1 cellular context compared by ENCODE assay signal in the genomic region with DNA sequence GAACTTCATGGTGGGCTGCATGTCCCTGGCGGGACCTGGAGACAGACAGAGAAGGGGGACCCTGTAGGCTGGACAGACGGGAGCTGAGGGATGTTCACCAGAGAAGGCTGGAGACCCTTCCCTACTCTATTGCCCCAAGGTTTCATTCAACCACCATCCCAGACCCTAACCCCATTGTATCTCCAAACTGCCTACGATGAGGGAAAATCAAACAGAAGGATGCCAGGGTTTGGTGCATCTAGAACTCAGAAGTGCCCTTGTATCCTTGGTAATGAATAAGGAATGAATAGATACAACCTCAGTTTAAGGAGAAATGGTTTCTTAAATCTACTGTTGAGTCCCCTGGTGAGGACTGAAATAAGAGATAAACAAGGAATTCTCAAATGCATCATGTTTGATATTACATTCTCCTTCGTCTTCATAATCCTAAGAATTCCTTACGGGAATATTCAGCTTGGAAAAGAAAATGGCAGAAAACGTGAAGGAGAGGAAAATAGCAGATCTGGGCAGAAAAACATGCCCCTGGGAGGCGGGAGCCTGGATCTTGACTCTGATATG.
TF ChIP-seq lines count a peak whose summit lies in the region.

No MANE protein-coding gene starts in this region.

TF ChIP-seq in IMR-90, 13 proteins besides CTCF, POLR2A, EP300 and RAD21:
- no peak for TF ChIP-seq MXI1 (IDR thresholded peaks at IDR 0.05; ENCODE audit: borderline replicate concordance, low read depth, low read length)
- TF ChIP-seq CHD1 (IDR thresholded peaks at IDR 0.05; ENCODE audit: low read depth, low read length): no peak
- TF ChIP-seq RCOR1 (IDR thresholded peaks at IDR 0.05; ENCODE audit: insufficient replicate concordance, low read length): no peak
- no peak for TF ChIP-seq SMC3 (IDR thresholded peaks at IDR 0.05; ENCODE audit: low read depth, low read length)
- no peak for TF ChIP-seq FOS (IDR thresholded peaks at IDR 0.05; ENCODE audit: low read depth, low read length)
- TF ChIP-seq, protein P1, sequence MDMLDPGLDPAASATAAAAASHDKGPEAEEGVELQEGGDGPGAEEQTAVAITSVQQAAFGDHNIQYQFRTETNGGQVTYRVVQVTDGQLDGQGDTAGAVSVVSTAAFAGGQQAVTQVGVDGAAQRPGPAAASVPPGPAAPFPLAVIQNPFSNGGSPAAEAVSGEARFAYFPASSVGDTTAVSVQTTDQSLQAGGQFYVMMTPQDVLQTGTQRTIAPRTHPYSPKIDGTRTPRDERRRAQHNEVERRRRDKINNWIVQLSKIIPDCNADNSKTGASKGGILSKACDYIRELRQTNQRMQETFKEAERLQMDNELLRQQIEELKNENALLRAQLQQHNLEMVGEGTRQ (IDR thresholded peaks at IDR 0.05; ENCODE audit: low read depth, low read length): no peak
- no peak for TF ChIP-seq MAZ (IDR thresholded peaks at IDR 0.05; ENCODE audit: borderline replicate concordance, low read depth, low read length)
- TF ChIP-seq, protein P2, sequence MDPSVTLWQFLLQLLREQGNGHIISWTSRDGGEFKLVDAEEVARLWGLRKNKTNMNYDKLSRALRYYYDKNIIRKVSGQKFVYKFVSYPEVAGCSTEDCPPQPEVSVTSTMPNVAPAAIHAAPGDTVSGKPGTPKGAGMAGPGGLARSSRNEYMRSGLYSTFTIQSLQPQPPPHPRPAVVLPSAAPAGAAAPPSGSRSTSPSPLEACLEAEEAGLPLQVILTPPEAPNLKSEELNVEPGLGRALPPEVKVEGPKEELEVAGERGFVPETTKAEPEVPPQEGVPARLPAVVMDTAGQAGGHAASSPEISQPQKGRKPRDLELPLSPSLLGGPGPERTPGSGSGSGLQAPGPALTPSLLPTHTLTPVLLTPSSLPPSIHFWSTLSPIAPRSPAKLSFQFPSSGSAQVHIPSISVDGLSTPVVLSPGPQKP (IDR thresholded peaks at IDR 0.05; ENCODE audit: borderline replicate concordance, low read depth, low read length): no peak
